12 cellular contexts compared by ENCODE assay signal in the genomic region with DNA sequence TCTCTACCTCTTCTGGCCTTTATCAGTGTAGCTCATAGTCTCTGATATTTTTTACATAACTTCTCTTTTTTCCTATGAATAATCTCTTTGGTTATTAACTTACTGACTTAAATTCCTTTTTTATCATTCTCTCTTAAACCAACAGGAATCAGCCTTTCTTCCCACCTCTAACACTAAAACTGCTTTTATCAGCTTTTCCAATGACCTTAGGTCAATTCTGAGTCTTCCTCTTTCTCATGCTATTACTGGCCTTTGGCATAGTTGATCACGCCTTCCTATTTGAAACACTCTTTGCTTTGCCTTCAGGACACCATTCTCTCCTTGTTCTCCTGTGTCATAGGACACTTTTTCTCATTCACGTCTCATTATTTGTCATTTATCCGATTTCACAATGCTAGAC.
"Had no signal": no experiment of that assay in that cellular context is flagged by ENCODE, and none has a peak within 500 bp of the region (broad histone marks: within the 10 kb centered on the region; RNA-seq: fewer than 3 reads in every experiment).

No MANE protein-coding gene starts in this region.

- H3K36me3 ChIP-seq: ovary had no signal

- H3K4me3 ChIP-seq: ovary had no signal

- H3K9me3 ChIP-seq: ovary had no signal

- H3K27ac ChIP-seq: ovary had no signal

- DNase-seq: activated effector memory CD4-positive, alpha-beta T cell treated with Interleukin-2 at 50 U/mL for 16 hours; activated T-cell treated with anti-CD3 and anti-CD28 coated beads, Interleukin-2, amount 50 U/mL, for 24 hours; amygdala; endodermal cell; glutamatergic neuron; left colon; nephron progenitor cell; ovary; stimulated activated CD4-positive, alpha-beta T cell treated with anti-CD3 and anti-CD28 coated beads, Interleukin-15, amount 100 ng/mL, for 24 hours; stimulated activated CD4-positive, alpha-beta T cell treated with anti-CD3 and anti-CD28 coated beads, Interleukin-4, amount 100 ng/mL, for 4 hours; T-helper 17 cell had no signal

- ATAC-seq: activated CD4-positive, CD25-positive, alpha-beta regulatory T cell treated with anti-CD3 and anti-CD28 coated beads, Interleukin-2, amount 50 U/mL, for 24 hours; left colon; T-helper 17 cell had no signal

- H3K27me3 ChIP-seq: ovary had no signal
